In the genomic region with DNA sequence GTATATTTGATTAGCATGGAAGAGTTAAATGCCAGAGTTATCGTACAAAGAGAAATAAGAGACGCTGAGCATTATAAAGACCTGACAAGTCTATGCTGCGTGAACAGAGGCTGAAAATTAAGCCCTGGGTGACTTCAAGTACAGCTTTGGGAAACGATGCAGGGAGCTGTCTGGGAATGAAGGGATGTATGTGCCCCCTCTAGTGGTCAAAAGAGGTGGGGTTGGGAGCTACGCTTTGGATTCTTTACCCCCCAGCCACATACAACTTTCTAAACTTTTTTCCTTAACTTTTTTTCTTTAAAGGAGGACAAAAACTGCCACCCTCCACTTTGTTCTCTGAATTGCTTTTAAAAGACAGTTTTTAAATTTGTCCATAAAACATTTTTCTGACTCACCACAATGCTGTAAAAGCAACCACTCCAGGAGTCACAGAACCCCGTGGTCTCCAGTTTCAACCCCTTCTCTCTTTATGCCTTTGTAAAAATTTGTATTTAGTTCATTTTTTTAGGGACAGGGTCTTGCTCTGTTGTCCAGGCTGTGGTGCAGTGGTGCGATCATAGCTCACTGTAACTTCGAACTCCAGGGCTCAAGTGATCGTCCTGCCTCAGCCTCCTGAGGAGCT, we compare ENCODE assay signal across 9 cellular contexts. TPM values are rescaled to one million over a fixed set of nuclear protein-coding genes. Genes with fewer than 3 reads are reported as not detected.
DNase-seq lines count a peak whose midpoint lies in the region; ATAC-seq and TF ChIP-seq lines count a peak whose summit lies in the region.
"Had no signal": no experiment of that assay in that cellular context is flagged by ENCODE, and none has a peak within 500 bp of the region (broad histone marks: within the 10 kb centered on the region; RNA-seq: fewer than 3 reads in every experiment).

No MANE protein-coding gene starts in this region.

- no peaks in the 10 kb centered on the region for H3F3A ChIP-seq in SU-DHL-6 (ENCODE audit: insufficient read depth)
- H3F3A ChIP-seq in neural progenitor cell (ENCODE audit: low read depth) = peaks cover 16% of the 10 kb centered on the region

- peaks cover 10% of the 10 kb centered on the region for H3K4me1 ChIP-seq in KMS-11 (ENCODE audit: low read depth, poor library complexity, severe bottlenecking)
- H3K4me1 ChIP-seq in neural progenitor cell = peaks cover 9% of the 10 kb centered on the region

- H3K36me3 Mint-ChIP-seq in activated CD4-positive, alpha-beta T cell treated with anti-CD3 and anti-CD28 coated beads, Interleukin-2, amount 10 ng/mL, durations not matched to agents 24 days and 14 days (ENCODE audit: low read depth) = no peaks in the 10 kb centered on the region
- peaks cover 2% of the 10 kb centered on the region for H3K36me3 Mint-ChIP-seq in neural progenitor cell

- H3K9me3 Mint-ChIP-seq in activated CD4-positive, alpha-beta T cell treated with anti-CD3 and anti-CD28 coated beads, Interleukin-2, amount 10 ng/mL, durations not matched to agents 24 days and 14 days = no peaks in the 10 kb centered on the region
- peaks cover 6% of the 10 kb centered on the region for H3K9me3 Mint-ChIP-seq in neural progenitor cell
- H3K9me3 Mint-ChIP-seq: central memory CD8-positive, alpha-beta T cell had no signal

- no peak overlapping the region for H3K4me3 Mint-ChIP-seq in activated CD4-positive, alpha-beta T cell treated with anti-CD3 and anti-CD28 coated beads, Interleukin-2, amount 10 ng/mL, durations not matched to agents 24 days and 14 days
- H3K4me3 Mint-ChIP-seq in neural progenitor cell = no peak overlapping the region
- H3K4me3 Mint-ChIP-seq: central memory CD8-positive, alpha-beta T cell had no signal

- H3K27me3 ChIP-seq in KMS-11 (ENCODE audit: insufficient read depth, low read depth) = no peaks in the 10 kb centered on the region
- no peaks in the 10 kb centered on the region for H3K27me3 ChIP-seq in SU-DHL-6 (ENCODE audit: low read length)
- H3K27me3 ChIP-seq in neural progenitor cell = no peaks in the 10 kb centered on the region

- no peaks in the 10 kb centered on the region for H3K36me3 ChIP-seq in KMS-11 (ENCODE audit: insufficient read depth)
- no peaks in the 10 kb centered on the region for H3K36me3 ChIP-seq in SU-DHL-6 (ENCODE audit: low read length)
- H3K36me3 ChIP-seq in neural progenitor cell = no peaks in the 10 kb centered on the region

- peaks cover 18% of the 10 kb centered on the region for H3K27me3 Mint-ChIP-seq in activated CD4-positive, alpha-beta T cell treated with anti-CD3 and anti-CD28 coated beads, Interleukin-2, amount 10 ng/mL, durations not matched to agents 24 days and 14 days
- H3K27me3 Mint-ChIP-seq in neural progenitor cell (ENCODE audit: insufficient read depth, low read depth) = peaks cover 12% of the 10 kb centered on the region

- H2AFZ ChIP-seq in KMS-11 (ENCODE audit: low read depth) (no peak overlapping the region), SU-DHL-6 (ENCODE audit: low read depth, low read length, severe bottlenecking) (no peak overlapping the region), neural progenitor cell (replicated peaks) (no peak overlapping the region)

- H3K27ac Mint-ChIP-seq in activated CD4-positive, alpha-beta T cell treated with anti-CD3 and anti-CD28 coated beads, Interleukin-2, amount 10 ng/mL, durations not matched to agents 24 days and 14 days = no peak overlapping the region
- H3K27ac Mint-ChIP-seq in neural progenitor cell = no peak overlapping the region

- no peaks in the 10 kb centered on the region for H3K9me3 ChIP-seq in SU-DHL-6 (ENCODE audit: insufficient read depth, low read length)
- no peaks in the 10 kb centered on the region for H3K9me3 ChIP-seq in neural progenitor cell (ENCODE audit: low read depth)

- TF ChIP-seq CTCF in KMS-11 (conservative IDR thresholded peaks at IDR 0.05; ENCODE audit: low read depth, low read length) = peak; percentile 71
- peak; percentile 77 for TF ChIP-seq CTCF in SU-DHL-6 (IDR thresholded peaks at IDR 0.05; ENCODE audit: insufficient read depth, low read length, poor library complexity, severe bottlenecking)
- peak; percentile 93 for TF ChIP-seq CTCF in fibroblast of the aortic adventitia (IDR thresholded peaks at IDR 0.05; ENCODE audit: insufficient read depth, low read length)
- TF ChIP-seq CTCF in neural progenitor cell (IDR thresholded peaks at IDR 0.05) = peak; percentile 85

- intact Hi-C loops in activated CD4-positive, alpha-beta T cell treated with anti-CD3 and anti-CD28 coated beads, Interleukin-2, amount 10 ng/mL, durations not matched to agents 24 days and 14 days (cut with micrococcal nuclease) = no loop called here

- ATAC-seq in HG03460 (IDR thresholded peaks at IDR 0.05; ENCODE audit: unreplicated experiment) = no peak

- no peaks in the 10 kb centered on the region for H3K9me2 ChIP-seq in SU-DHL-6 (replicated peaks; ENCODE audit: insufficient read depth, low read length)

- H3K4me2 ChIP-seq in KMS-11 = no peak overlapping the region
- no peak overlapping the region for H3K4me2 ChIP-seq in SU-DHL-6 (ENCODE audit: low read depth, low read length, poor library complexity, severe bottlenecking)
- no peak overlapping the region for H3K4me2 ChIP-seq in neural progenitor cell

- no peaks in the 10 kb centered on the region for H3K4me1 Mint-ChIP-seq in activated CD4-positive, alpha-beta T cell treated with anti-CD3 and anti-CD28 coated beads, Interleukin-2, amount 10 ng/mL, durations not matched to agents 24 days and 14 days
- peaks cover 29% of the 10 kb centered on the region for H3K4me1 Mint-ChIP-seq in neural progenitor cell
- H3K4me1 Mint-ChIP-seq: central memory CD8-positive, alpha-beta T cell had no signal

- H3K4me3 ChIP-seq in KMS-11 (IDR thresholded peaks at IDR 0.05; ENCODE audit: insufficient read depth, low read depth, low read length) (no peak overlapping the region), SU-DHL-6 (ENCODE audit: insufficient read depth, low read length, poor library complexity, severe bottlenecking) (no peak overlapping the region), fibroblast of the aortic adventitia (ENCODE audit: low read depth, low read length) (no peak overlapping the region), neural progenitor cell (no peak overlapping the region)

- peak; percentile 66 for DNase-seq in activated CD4-positive, alpha-beta T cell treated with anti-CD3 and anti-CD28 coated beads, Interleukin-2, amount 10 ng/mL, durations not matched to agents 24 days and 14 days
- DNase-seq in activated CD4-positive, alpha-beta T cell treated with anti-CD3 and anti-CD28 coated beads for 1 hour = no peak
- DNase-seq in fibroblast of the aortic adventitia (ENCODE audit: low read depth) = peak; percentile 81
- peak; percentile 64 for DNase-seq in neural progenitor cell (ENCODE audit: low spot score)
- DNase-seq in NCI-H187 (lab: John Stamatoyannopoulos, UW) = no peak

- H3K9ac ChIP-seq in KMS-11 (no peak overlapping the region), SU-DHL-6 (ENCODE audit: low read length) (no peak overlapping the region), neural progenitor cell (no peak overlapping the region)

- H3K27ac ChIP-seq in KMS-11 = no peak overlapping the region
- no peak overlapping the region for H3K27ac ChIP-seq in SU-DHL-6 (ENCODE audit: low read depth, low read length)
- H3K27ac ChIP-seq in neural progenitor cell = no peak overlapping the region

- H3K79me2 ChIP-seq in KMS-11 (ENCODE audit: insufficient read depth, low read depth) (no peaks in the 10 kb centered on the region), SU-DHL-6 (ENCODE audit: insufficient read depth, low read length) (no peaks in the 10 kb centered on the region), neural progenitor cell (ENCODE audit: low read depth) (no peaks in the 10 kb centered on the region)

- H4K20me1 ChIP-seq in KMS-11 (ENCODE audit: insufficient read depth) = no peaks in the 10 kb centered on the region
- H4K20me1 ChIP-seq in SU-DHL-6 (ENCODE audit: low read depth, low read length) = no peaks in the 10 kb centered on the region
- H4K20me1 ChIP-seq in neural progenitor cell (ENCODE audit: low read depth) = no peaks in the 10 kb centered on the region

RNA-seq across cellular contexts. Expression of a gene that starts 59.4 kb away (rescaled TPM):
- total RNA-seq in activated CD4-positive, alpha-beta T cell treated with anti-CD3 and anti-CD28 coated beads, Interleukin-2, amount 10 ng/mL, durations not matched to agents 24 days and 14 days = 63.2 and 69.3 TPM in 2 replicates
- total RNA-seq in fibroblast of the aortic adventitia (ENCODE audit: low replicate concordance) (28.3 and 73.3 TPM in 2 replicates), neural progenitor cell (ENCODE audit: low replicate concordance) (133 and 172 TPM in 2 replicates)

RNA-seq across cellular contexts. Expression of a gene that starts 59.7 kb away (rescaled TPM):
- total RNA-seq in activated CD4-positive, alpha-beta T cell treated with anti-CD3 and anti-CD28 coated beads, Interleukin-2, amount 10 ng/mL, durations not matched to agents 24 days and 14 days = 7.3 and 7.5 TPM in 2 replicates
- 14.1 and 22.7 TPM in 2 replicates for total RNA-seq in fibroblast of the aortic adventitia (ENCODE audit: low replicate concordance)
- total RNA-seq in neural progenitor cell (ENCODE audit: low replicate concordance) = 4.8 and 10.5 TPM in 2 replicates

Comparison
In these comparisons a context has a peak if more than half of its experiments do, and no peak if none do; other contexts are left out.
1. DNase-seq: peak in activated CD4-positive, alpha-beta T cell treated with anti-CD3 and anti-CD28 coated beads, Interleukin-2, amount 10 ng/mL, durations not matched to agents 24 days and 14 days (single experiment), fibroblast of the aortic adventitia (single experiment) and neural progenitor cell (single experiment); none in activated CD4-positive, alpha-beta T cell treated with anti-CD3 and anti-CD28 coated beads for 1 hour (single experiment) and NCI-H187 (0 of 2).
2. Peak in every context shown above with its lines, with median percentiles within 50 percentile points of each other: CTCF ChIP-seq.